1 cellular context compared by ENCODE assay signal in the genomic region with DNA sequence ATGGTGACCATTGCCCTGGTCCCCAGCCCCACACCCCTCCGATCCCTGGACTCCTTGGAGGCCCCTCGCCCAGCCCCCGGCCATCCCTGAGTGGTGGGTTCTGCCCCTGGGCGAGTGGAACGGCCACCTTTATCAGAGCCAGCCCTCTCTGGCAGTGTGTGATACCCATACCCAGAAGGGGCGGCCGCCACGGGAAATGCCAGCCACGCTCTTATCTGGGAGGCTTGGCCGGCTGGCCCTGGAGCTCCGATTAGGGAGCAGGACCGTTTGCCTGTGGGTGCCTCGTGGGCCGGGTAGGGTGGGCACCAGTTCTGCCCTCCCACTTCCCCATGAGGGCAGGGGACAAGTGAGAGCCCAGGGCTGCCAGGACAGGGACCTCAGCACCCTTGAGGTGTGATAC.
TF ChIP-seq lines count a peak whose summit lies in the region.

No MANE protein-coding gene starts in this region.

TF ChIP-seq in HepG2, 621 proteins besides CTCF, POLR2A, EP300 and RAD21:
- no peak for TF ChIP-seq NR2F6 (IDR thresholded peaks at IDR 0.05)
- TF ChIP-seq NR2F6 (CRISPR knock-in tag; IDR thresholded peaks at IDR 0.05) = no peak
- no peak for TF ChIP-seq PHF8 (CRISPR knock-in tag; IDR thresholded peaks at IDR 0.05)
- TF ChIP-seq ZNF333 (CRISPR knock-in tag; IDR thresholded peaks at IDR 0.05; ENCODE audit: borderline replicate concordance) = no peak
- TF ChIP-seq ZNF746 (CRISPR knock-in tag; IDR thresholded peaks at IDR 0.05) = no peak
- no peak for TF ChIP-seq THYN1 (CRISPR knock-in tag; IDR thresholded peaks at IDR 0.05; ENCODE audit: borderline replicate concordance, low read depth)
- no peak for TF ChIP-seq PBX2 (CRISPR knock-in tag; IDR thresholded peaks at IDR 0.05)
- no peak for TF ChIP-seq CERS6 (CRISPR knock-in tag; IDR thresholded peaks at IDR 0.05)
- no peak for TF ChIP-seq ZNF431 (CRISPR knock-in tag; IDR thresholded peaks at IDR 0.05; ENCODE audit: borderline replicate concordance, low read depth)
- peak; percentile 8 for TF ChIP-seq AGO1 (IDR thresholded peaks at IDR 0.05; ENCODE audit: low read depth, low read length, poor library complexity, severe bottlenecking)
- TF ChIP-seq POLR2G (IDR thresholded peaks at IDR 0.05; ENCODE audit: low read depth, low read length) = 0 out of 2 replicates have a peak, but pooled peaks have one; percentile 19
- TF ChIP-seq TSC22D2 (CRISPR knock-in tag; IDR thresholded peaks at IDR 0.05; ENCODE audit: borderline replicate concordance) = no peak
